In the genomic region with DNA sequence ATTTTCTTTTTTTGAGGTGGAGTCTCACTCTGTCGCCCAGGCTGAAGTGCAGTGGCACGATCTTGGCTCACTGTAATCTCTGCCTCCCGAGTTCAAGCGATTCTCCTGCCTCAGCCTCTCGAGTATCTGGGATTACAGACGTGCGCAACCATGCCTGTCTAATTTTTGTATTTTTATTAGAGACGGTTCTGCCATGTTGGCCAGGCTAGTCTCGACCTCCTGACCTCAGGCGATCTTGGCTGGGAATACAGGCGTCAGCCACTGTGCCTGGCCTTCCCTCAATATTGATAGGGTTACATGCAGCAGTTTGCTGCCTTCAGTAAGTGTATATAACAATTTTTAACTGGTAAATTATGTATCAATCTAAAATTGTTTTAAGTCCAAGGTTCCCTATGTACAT, we compare ENCODE assay signal across 13 cellular contexts. TPM values are rescaled to one million over a fixed set of nuclear protein-coding genes. Genes with fewer than 3 reads are reported as not detected.
"Had no signal": no experiment of that assay in that cellular context is flagged by ENCODE, and none has a peak within 500 bp of the region (broad histone marks: within the 10 kb centered on the region; RNA-seq: fewer than 3 reads in every experiment).

No MANE protein-coding gene starts in this region.

RNA-seq across cellular contexts. Expression of a gene that starts 19.0 kb away (rescaled TPM):
- total RNA-seq: stomach, subcutaneous adipose tissue, temporal lobe, thoracic aorta, tibial nerve, transverse colon, upper lobe of left lung, upper lobe of right lung, ureter, urinary bladder, uterus, vagina had no signal
- polyA plus RNA-seq: stomach, thymus, urinary bladder had no signal
